ENCODE assay signal across 8 cellular contexts in genomic region chr14:22070119-22070982, GRCh38.
A peak's percentile ranks its signal among the peaks of the same experiment; 100 is the strongest.
DNase-seq lines count a peak whose midpoint lies in the region; ATAC-seq and TF ChIP-seq lines count a peak whose summit lies in the region.

No MANE protein-coding gene starts in this region.

- TF ChIP-seq POLR2A in gastroesophageal sphincter (IDR thresholded peaks at IDR 0.05) (no peak), prostate gland (IDR thresholded peaks at IDR 0.05) (no peak)

- DNase-seq in activated CD4-positive, alpha-beta T cell treated with anti-CD3 and anti-CD28 coated beads, Interleukin-2, amount 50 U/mL, for 4 hours: peak; percentile 26 to 31
- DNase-seq in stimulated activated CD4-positive, alpha-beta T cell treated with anti-CD3 and anti-CD28 coated beads, Interleukin-4, amount 100 ng/mL, for 24 hours: peak; percentile 44
- DNase-seq in prostate gland (ENCODE audit: low spot score) (no peak), midbrain (lab: John Stamatoyannopoulos, UW) (no peak), aorta (no peak)

- intact Hi-C loops in prostate gland (cut with DNase I): no loop called here
- intact Hi-C loops in aorta (cut with DNase I): no loop called here

- TF ChIP-seq CTCF in gastroesophageal sphincter (IDR thresholded peaks at IDR 0.05) (no peak), prostate gland (IDR thresholded peaks at IDR 0.05) (no peak)

- peaks cover 3% of the 10 kb centered on the region for H3K27me3 ChIP-seq in gastroesophageal sphincter
- H3K27me3 ChIP-seq in prostate gland (replicated peaks; ENCODE audit: insufficient read depth): no peaks in the 10 kb centered on the region
- H3K27me3 ChIP-seq in aorta (ENCODE audit: control insufficient read depth in 1 of 2, insufficient read depth in 2 of 2, low read length in 1 of 2): no peaks in the 10 kb centered on the region

- H3K4me3 ChIP-seq in gastroesophageal sphincter (no peak overlapping the region), prostate gland (no peak overlapping the region), aorta (ENCODE audit: low read length in 2 of 2) (no peak overlapping the region)

- H3K4me1 ChIP-seq in gastroesophageal sphincter: peaks cover 0 to 4% (median 0%) of the 10 kb centered on the region in 3 donors
- no peaks in the 10 kb centered on the region for H3K4me1 ChIP-seq in prostate gland (replicated peaks)
- H3K4me1 ChIP-seq in aorta (ENCODE audit: control insufficient read depth in 1 of 2, insufficient read depth in 2 of 2, low read length in 2 of 2): no peaks in the 10 kb centered on the region

- peak; percentile 65 for ATAC-seq in GM19467 (IDR thresholded peaks at IDR 0.05; ENCODE audit: unreplicated experiment)
- peak; percentile 58 for ATAC-seq in HG03342 (IDR thresholded peaks at IDR 0.05; ENCODE audit: unreplicated experiment)
- peak; percentile 53 for ATAC-seq in gastroesophageal sphincter
- no peak for ATAC-seq in aorta (ENCODE audit: low FRiP score)

- no peaks in the 10 kb centered on the region for H3K36me3 ChIP-seq in gastroesophageal sphincter
- no peaks in the 10 kb centered on the region for H3K36me3 ChIP-seq in prostate gland
- H3K36me3 ChIP-seq in aorta (ENCODE audit: control insufficient read depth in 1 of 2, insufficient read depth in 2 of 2, low read length in 1 of 2): no peaks in the 10 kb centered on the region

- TF ChIP-seq EP300 in gastroesophageal sphincter (IDR thresholded peaks at IDR 0.05): no peak

- 0 to 4% methylated on average over 3 to 7 of the region's 12 CpGs for WGBS in gastroesophageal sphincter (ENCODE audit: low coverage in 1 of 2), 2 donors
- 5% methylated on average over 12 of the region's 12 CpGs for WGBS in prostate gland
- 5 to 11% methylated on average over 12 of the region's 12 CpGs for WGBS in aorta, 2 donors

- H3K9me3 ChIP-seq in gastroesophageal sphincter: no peaks in the 10 kb centered on the region
- H3K9me3 ChIP-seq in prostate gland: no peaks in the 10 kb centered on the region
- H3K9me3 ChIP-seq in aorta (ENCODE audit: control insufficient read depth, low read length): no peaks in the 10 kb centered on the region

- H3K27ac ChIP-seq in gastroesophageal sphincter: peak overlapping the region in 1 of 4 donors; percentile 42
- no peak overlapping the region for H3K27ac ChIP-seq in prostate gland
- H3K27ac ChIP-seq in aorta (ENCODE audit: low read depth in 1 of 2, low read length in 2 of 2): no peak overlapping the region

Comparison
In these comparisons a context has a peak if more than half of its experiments do, and no peak if none do; other contexts are left out.
1. DNase-seq: peak in activated CD4-positive, alpha-beta T cell treated with anti-CD3 and anti-CD28 coated beads, Interleukin-2, amount 50 U/mL, for 4 hours (2 of 2) and stimulated activated CD4-positive, alpha-beta T cell treated with anti-CD3 and anti-CD28 coated beads, Interleukin-4, amount 100 ng/mL, for 24 hours (single experiment); none in prostate gland (single experiment), midbrain (single experiment) and aorta (0 of 2).